ENCODE assay signal across 1 cellular context in genomic region chr5:174157048-174157447, GRCh38.
TF ChIP-seq lines count a peak whose summit lies in the region.

No MANE protein-coding gene starts in this region.

TF ChIP-seq in GM23338, 12 proteins besides CTCF, POLR2A, EP300 and RAD21 (continued from another document):
- TF ChIP-seq ZNF462 (CRISPR knock-in tag; IDR thresholded peaks at IDR 0.05) (no peak), NANOG (IDR thresholded peaks at IDR 0.05; ENCODE audit: borderline replicate concordance) (no peak), ZNF114 (CRISPR knock-in tag; IDR thresholded peaks at IDR 0.05) (no peak), POLR2AphosphoS5 (IDR thresholded peaks at IDR 0.05; ENCODE audit: low read depth) (no peak)
